In genomic region chr20:18465536-18466200, GRCh38 we compare ENCODE assay signal across 1 cellular context.
TF ChIP-seq lines count a peak whose summit lies in the region.

No MANE protein-coding gene starts in this region.

TF ChIP-seq in IMR-90, 13 proteins besides CTCF, POLR2A, EP300 and RAD21 (continued from another document):
- TF ChIP-seq, protein P1, sequence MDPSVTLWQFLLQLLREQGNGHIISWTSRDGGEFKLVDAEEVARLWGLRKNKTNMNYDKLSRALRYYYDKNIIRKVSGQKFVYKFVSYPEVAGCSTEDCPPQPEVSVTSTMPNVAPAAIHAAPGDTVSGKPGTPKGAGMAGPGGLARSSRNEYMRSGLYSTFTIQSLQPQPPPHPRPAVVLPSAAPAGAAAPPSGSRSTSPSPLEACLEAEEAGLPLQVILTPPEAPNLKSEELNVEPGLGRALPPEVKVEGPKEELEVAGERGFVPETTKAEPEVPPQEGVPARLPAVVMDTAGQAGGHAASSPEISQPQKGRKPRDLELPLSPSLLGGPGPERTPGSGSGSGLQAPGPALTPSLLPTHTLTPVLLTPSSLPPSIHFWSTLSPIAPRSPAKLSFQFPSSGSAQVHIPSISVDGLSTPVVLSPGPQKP (IDR thresholded peaks at IDR 0.05; ENCODE audit: borderline replicate concordance, low read depth, low read length) = no peak
- TF ChIP-seq CHD1 (IDR thresholded peaks at IDR 0.05; ENCODE audit: low read depth, low read length) (no peak), MXI1 (IDR thresholded peaks at IDR 0.05; ENCODE audit: borderline replicate concordance, low read depth, low read length) (no peak), CEBPB (IDR thresholded peaks at IDR 0.05; ENCODE audit: low read depth, low read length) (no peak), FOS (IDR thresholded peaks at IDR 0.05; ENCODE audit: low read depth, low read length) (no peak)
